ENCODE assay signal across 21 cellular contexts in the genomic region with DNA sequence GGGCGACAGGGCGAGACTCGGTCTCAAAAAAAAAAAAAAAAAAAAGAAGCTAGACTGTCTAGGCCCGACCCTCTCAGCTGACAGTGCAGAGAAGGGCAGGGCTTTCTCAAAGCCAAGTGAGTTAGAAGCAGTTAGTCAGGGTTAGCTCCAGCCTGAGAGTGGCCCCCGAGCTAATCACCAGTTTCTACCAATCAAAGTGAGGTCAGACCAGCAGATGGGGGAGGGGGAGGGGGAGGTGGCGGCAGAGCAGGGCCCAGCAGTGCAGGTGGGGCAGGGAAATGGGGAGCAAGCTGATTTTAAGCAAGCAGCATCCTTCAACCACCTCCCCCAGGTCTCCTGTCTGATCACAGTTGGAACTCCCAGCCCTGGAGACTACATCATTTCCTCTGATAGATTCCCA. TPM values are rescaled to one million over a fixed set of nuclear protein-coding genes. Genes with fewer than 3 reads are reported as not detected.
DNase-seq lines count a peak whose midpoint lies in the region; ATAC-seq, FAIRE-seq and TF ChIP-seq lines count a peak whose summit lies in the region.
"Had no signal": no experiment of that assay in that cellular context is flagged by ENCODE, and none has a peak within 500 bp of the region (broad histone marks: within the 10 kb centered on the region; RNA-seq: fewer than 3 reads in every experiment).

No MANE protein-coding gene starts in this region.

- no peak for FAIRE-seq in kidney (lab: Jason Lieb, UNC)
- FAIRE-seq: GM18507, H1 had no signal

- H3K27me3 ChIP-seq in BLaER1 treated with 17β-estradiol and CSF1 and Interleukin-3, amounts not matched to agents 10 nM and 100 nM: no peaks in the 10 kb centered on the region
- no peaks in the 10 kb centered on the region for H3K27me3 ChIP-seq in DND-41 (ENCODE audit: insufficient read depth, low read length, poor library complexity)

- H3K9ac ChIP-seq in BLaER1 treated with 17β-estradiol and CSF1 and Interleukin-3, amounts not matched to agents 10 nM and 100 nM: 0 out of 22 replicates have a peak overlapping the region, but pooled peaks of 1 of the 11 experiments have one; percentile 9
- H3K9ac ChIP-seq in DND-41 (ENCODE audit: low read depth, low read length): no peak overlapping the region
- H3K9ac ChIP-seq in kidney (ENCODE audit: low read length in 2 of 2): no peak overlapping the region

- ATAC-seq in DND-41 (ENCODE audit: insufficient read depth, low read depth) (peak; percentile 53), GM18858 (IDR thresholded peaks at IDR 0.05; ENCODE audit: unreplicated experiment) (no peak)
- ATAC-seq: Panc1 had no signal

- H3K4me1 ChIP-seq in BLaER1 treated with 17β-estradiol and CSF1 and Interleukin-3, amounts not matched to agents 10 nM and 100 nM: peaks cover 24 to 73% (median 46%) of the 10 kb centered on the region in 10 experiments
- no peaks in the 10 kb centered on the region for H3K4me1 ChIP-seq in DND-41 (ENCODE audit: insufficient read depth, low read length)
- peaks cover 0 to 2% of the 10 kb centered on the region in 2 donors for H3K4me1 ChIP-seq in kidney (ENCODE audit: control insufficient read depth in 1 of 2, insufficient read depth in 1 of 2, low read depth in 1 of 2, low read length in 2 of 2)

- DNase-seq in DND-41 (peak; percentile 25), RPMI8226 (peak; percentile 74), kidney (peak; percentile 24), GM20000 (ENCODE audit: low spot score) (no peak), NCI-H1048 (lab: John Stamatoyannopoulos, UW) (no peak)
- DNase-seq: DMS153, NCI-H1092 treated with DMSO at 0.1 percent for 48 hours, NCI-H1436, NCI-H187, NCI-H2081 treated with DMSO at 0.1 percent for 48 hours, NCI-H2171 treated with DMSO at 0.1 percent for 48 hours, NCI-H345, NCI-H524 treated with DMSO at 0.1 percent for 48 hours, NCI-H774, SHP77 treated with DMSO at 0.1 percent for 48 hours, SW 1271 had no signal

- no peaks in the 10 kb centered on the region for H3K36me3 ChIP-seq in BLaER1 treated with 17β-estradiol and CSF1 and Interleukin-3, amounts not matched to agents 10 nM and 100 nM
- no peaks in the 10 kb centered on the region for H3K36me3 ChIP-seq in DND-41 (ENCODE audit: insufficient read depth, low read length)
- H3K36me3 ChIP-seq in kidney (ENCODE audit: control insufficient read depth in 1 of 2, insufficient read depth in 2 of 2, low read length in 2 of 2): no peaks in the 10 kb centered on the region

- no peaks in the 10 kb centered on the region for H3K9me3 ChIP-seq in BLaER1 treated with 17β-estradiol and CSF1 and Interleukin-3, amounts not matched to agents 10 nM and 100 nM (replicated peaks in 1 of 11)
- H3K9me3 ChIP-seq in DND-41 (ENCODE audit: insufficient read depth, low read length, severe bottlenecking) (no peaks in the 10 kb centered on the region), kidney (ENCODE audit: control insufficient read depth in 1 of 2, low read length in 2 of 2) (no peaks in the 10 kb centered on the region)

- intact Hi-C loops in kidney (cut with DNase I): no loop called here

- no peaks in the 10 kb centered on the region for H4K20me1 ChIP-seq in BLaER1 treated with 17β-estradiol and CSF1 and Interleukin-3, amounts not matched to agents 10 nM and 100 nM
- no peaks in the 10 kb centered on the region for H4K20me1 ChIP-seq in DND-41 (ENCODE audit: insufficient read depth, low read length)

- H3K27ac ChIP-seq in BLaER1 treated with 17β-estradiol and CSF1 and Interleukin-3, amounts not matched to agents 10 nM and 100 nM: no peak overlapping the region
- H3K27ac ChIP-seq in DND-41 (ENCODE audit: low read length) (no peak overlapping the region), kidney (ENCODE audit: low read depth in 2 of 2, low read length in 2 of 2) (no peak overlapping the region)

- no peak overlapping the region for H3K4me3 ChIP-seq in BLaER1 treated with 17β-estradiol and CSF1 and Interleukin-3, amounts not matched to agents 10 nM and 100 nM
- no peak overlapping the region for H3K4me3 ChIP-seq in DND-41 (ENCODE audit: low read depth in 1 of 2, low read length in 2 of 2)
- H3K4me3 ChIP-seq in kidney (ENCODE audit: low read length in 2 of 2): no peak overlapping the region

- no peak for TF ChIP-seq CTCF in DND-41 (IDR thresholded peaks at IDR 0.05; ENCODE audit: borderline replicate concordance, extremely low read depth, low read length, poor library complexity, severe bottlenecking)
- TF ChIP-seq CTCF in kidney (IDR thresholded peaks at IDR 0.05; ENCODE audit: borderline replicate concordance, extremely low read depth, insufficient read depth): no peak
- no peak for TF ChIP-seq CTCF in GM20000 (IDR thresholded peaks at IDR 0.05; ENCODE audit: extremely low read depth, missing control alignments)

- peak overlapping the region; percentile 54 to 87 (median 79) for H3K4me2 ChIP-seq in BLaER1 treated with 17β-estradiol and CSF1 and Interleukin-3, amounts not matched to agents 10 nM and 100 nM
- no peak overlapping the region for H3K4me2 ChIP-seq in DND-41 (ENCODE audit: insufficient read depth, low read length)

- no peaks in the 10 kb centered on the region for H3K79me2 ChIP-seq in DND-41 (ENCODE audit: insufficient read depth, low read length)

- no peak overlapping the region for H2AFZ ChIP-seq in DND-41 (ENCODE audit: low read depth, low read length)

RNA-seq across cellular contexts. Expression of gene PRR5, which starts 55.3 kb away (rescaled TPM):
- total RNA-seq in kidney: 24.0 TPM
- 46.0 TPM for polyA plus RNA-seq in kidney (ENCODE audit: insufficient read depth, low read depth, low replicate concordance)

Comparison
In these comparisons a context has a peak if more than half of its experiments do, and no peak if none do; other contexts are left out.
1. DNase-seq: peak in DND-41 (single experiment), RPMI8226 (single experiment) and kidney (single experiment); none in GM20000 (single experiment) and NCI-H1048 (single experiment).